Comparison of ENCODE assay signal across 14 cellular contexts in genomic region chr3:186260726-186261125, GRCh38.
"Had no signal": no experiment of that assay in that cellular context is flagged by ENCODE, and none has a peak within 500 bp of the region (broad histone marks: within the 10 kb centered on the region; RNA-seq: fewer than 3 reads in every experiment).

No MANE protein-coding gene starts in this region.

- DNase-seq: activated CD4-positive, alpha-beta T cell treated with anti-CD3 and anti-CD28 coated beads, Interleukin-2, amount 10 ng/mL, durations not matched to agents 7 days and 5 days; activated CD4-positive, CD25-positive, alpha-beta regulatory T cell; activated CD8-positive, alpha-beta memory T cell treated with anti-CD3 and anti-CD28 coated beads for 24 hours; activated naive CD4-positive, alpha-beta T cell treated with anti-CD3 and anti-CD28 coated beads, Interleukin-2, amount 50 U/mL, for 16 hours; adrenal gland; effector memory CD8-positive, alpha-beta T cell; hippocampal formation; retina; tibial artery had no signal

- ATAC-seq: effector memory CD8-positive, alpha-beta T cell had no signal

- H3K27ac Mint-ChIP-seq: activated CD4-positive, alpha-beta T cell treated with anti-CD3 and anti-CD28 coated beads, Interleukin-2, amount 10 ng/mL, durations not matched to agents 7 days and 5 days; dendritic cell treated with granulocyte-macrophage colony-stimulating factor and Interleukin-4, amounts not matched to agents 40 ng/mL and 50 ng/mL, for 4 days had no signal

- H3K27me3 Mint-ChIP-seq: activated CD4-positive, alpha-beta T cell treated with anti-CD3 and anti-CD28 coated beads, Interleukin-2, amount 10 ng/mL, durations not matched to agents 7 days and 5 days; central memory CD8-positive, alpha-beta T cell; dendritic cell treated with granulocyte-macrophage colony-stimulating factor and Interleukin-4, amounts not matched to agents 40 ng/mL and 50 ng/mL, for 4 days had no signal

- H3K27me3 ChIP-seq: adrenal gland, tibial artery, vagina had no signal

- H3K9me3 ChIP-seq: adrenal gland, tibial artery, vagina had no signal

- H3K9me3 Mint-ChIP-seq: activated CD4-positive, alpha-beta T cell treated with anti-CD3 and anti-CD28 coated beads, Interleukin-2, amount 10 ng/mL, durations not matched to agents 7 days and 5 days; central memory CD8-positive, alpha-beta T cell; dendritic cell treated with granulocyte-macrophage colony-stimulating factor and Interleukin-4, amounts not matched to agents 40 ng/mL and 50 ng/mL, for 4 days; effector memory CD8-positive, alpha-beta T cell; neural crest cell had no signal

- H3K4me3 Mint-ChIP-seq: activated CD4-positive, alpha-beta T cell treated with anti-CD3 and anti-CD28 coated beads, Interleukin-2, amount 10 ng/mL, durations not matched to agents 7 days and 5 days; central memory CD8-positive, alpha-beta T cell; dendritic cell treated with granulocyte-macrophage colony-stimulating factor and Interleukin-4, amounts not matched to agents 40 ng/mL and 50 ng/mL, for 4 days; effector memory CD8-positive, alpha-beta T cell; neural crest cell had no signal

- H3K36me3 ChIP-seq: adrenal gland, vagina had no signal

- H3K9ac ChIP-seq: parathyroid adenoma had no signal

- H3K79me2 ChIP-seq: parathyroid adenoma had no signal

- H3K4me3 ChIP-seq: adrenal gland, tibial artery, vagina had no signal

- H3K27ac ChIP-seq: parathyroid adenoma, tibial artery, vagina had no signal
